Comparison of ENCODE assay signal across 24 cellular contexts in genomic region chr13:67001363-67001762, GRCh38.
DNase-seq lines count a peak whose midpoint lies in the region; ATAC-seq, FAIRE-seq and TF ChIP-seq lines count a peak whose summit lies in the region.
"Had no signal": no experiment of that assay in that cellular context is flagged by ENCODE, and none has a peak within 500 bp of the region (broad histone marks: within the 10 kb centered on the region; RNA-seq: fewer than 3 reads in every experiment).

No MANE protein-coding gene starts in this region.

- H2BK5ac ChIP-seq in H1 (ENCODE audit: low read depth, low read length) (no peak overlapping the region), trophoblast cell (ENCODE audit: low read depth, low read length, poor library complexity) (no peak overlapping the region)

- TF ChIP-seq POLR2A in H1 (IDR thresholded peaks at IDR 0.05; ENCODE audit: control extremely low read depth in 1 of 2, low read depth in 2 of 2, low read length in 2 of 2) = no peak

- no peak overlapping the region for H2BK12ac ChIP-seq in H1 (ENCODE audit: low read depth, low read length)
- H2BK12ac ChIP-seq in trophoblast cell (ENCODE audit: low read length) = no peak overlapping the region

- H3K23ac ChIP-seq in H1 (ENCODE audit: insufficient read length) (no peak overlapping the region), trophoblast cell (ENCODE audit: low read length) (no peak overlapping the region)

- H2AFZ ChIP-seq in DND-41 (ENCODE audit: low read depth, low read length) (peak overlapping the region; percentile 61), Loucy (ENCODE audit: low read length) (peak overlapping the region; percentile 60), H1 (ENCODE audit: low read length) (peak overlapping the region; percentile 99), trophoblast cell (ENCODE audit: insufficient read depth, low read length, poor library complexity) (no peak overlapping the region)

- peak overlapping the region; percentile 26 for H2BK120ac ChIP-seq in H1 (replicated peaks; ENCODE audit: low read depth, low read length)
- H2BK120ac ChIP-seq in trophoblast cell (ENCODE audit: insufficient read depth, low read length, poor library complexity) = no peak overlapping the region

- H3K79me2 ChIP-seq in DND-41 (ENCODE audit: insufficient read depth, low read length) = no peaks in the 10 kb centered on the region
- no peaks in the 10 kb centered on the region for H3K79me2 ChIP-seq in Loucy (ENCODE audit: insufficient read depth, low read length)
- no peaks in the 10 kb centered on the region for H3K79me2 ChIP-seq in H1 (ENCODE audit: control insufficient read depth in 1 of 2, insufficient read depth in 2 of 2, low read length in 2 of 2)
- H3K79me2 ChIP-seq in trophoblast cell (ENCODE audit: control insufficient read depth, insufficient read depth, low read length, poor library complexity) = no peaks in the 10 kb centered on the region

- H4K91ac ChIP-seq in H1 (replicated peaks; ENCODE audit: insufficient read length, low read length) (no peak overlapping the region), trophoblast cell (ENCODE audit: low read depth, low read length) (no peak overlapping the region)

- H4K20me1 ChIP-seq in DND-41 (ENCODE audit: insufficient read depth, low read length) (no peaks in the 10 kb centered on the region), Loucy (ENCODE audit: insufficient read depth, low read length, poor library complexity, severe bottlenecking) (no peaks in the 10 kb centered on the region), H1 (replicated peaks in 1 of 2; ENCODE audit: control insufficient read depth in 1 of 2, insufficient read depth in 2 of 2, low read length in 2 of 2) (no peaks in the 10 kb centered on the region)

- H3K36me3 ChIP-seq in DND-41 (ENCODE audit: insufficient read depth, low read length) (no peaks in the 10 kb centered on the region), Loucy (ENCODE audit: insufficient read depth, low read length) (no peaks in the 10 kb centered on the region), H1 (ENCODE audit: control insufficient read depth in 2 of 4, insufficient read depth in 4 of 4, low read length in 3 of 4) (no peaks in the 10 kb centered on the region), trophoblast cell (ENCODE audit: control insufficient read depth in 1 of 2, insufficient read depth in 2 of 2, low read length in 2 of 2) (no peaks in the 10 kb centered on the region), heart right ventricle (no peaks in the 10 kb centered on the region)
- H3K36me3 ChIP-seq: MG63 had no signal

- peak overlapping the region; percentile 62 for H4K12ac ChIP-seq in trophoblast cell (ENCODE audit: low read depth, low read length)

- H2AK5ac ChIP-seq in H1 (ENCODE audit: low read depth, low read length) (no peak overlapping the region), trophoblast cell (ENCODE audit: low read length) (no peak overlapping the region)

- no peak for ATAC-seq in DND-41 (ENCODE audit: insufficient read depth, low read depth)
- ATAC-seq in heart right ventricle = no peak

- no peaks in the 10 kb centered on the region for H3K79me1 ChIP-seq in H1 (ENCODE audit: low read depth, low read length)
- H3K79me1 ChIP-seq in trophoblast cell (ENCODE audit: low read length) = no peaks in the 10 kb centered on the region

- no peak for FAIRE-seq in H1 (lab: Jason Lieb, UNC)
- FAIRE-seq: H54 had no signal

- TF ChIP-seq CTCF in DND-41 (IDR thresholded peaks at IDR 0.05; ENCODE audit: borderline replicate concordance, extremely low read depth, low read length, poor library complexity, severe bottlenecking) (no peak), Loucy (conservative IDR thresholded peaks at IDR 0.05; ENCODE audit: low read length) (no peak), H1 (IDR thresholded peaks at IDR 0.05; ENCODE audit: control extremely low read depth in 1 of 3, insufficient read depth in 1 of 3, low read depth in 1 of 3, low read length in 3 of 3) (no peak), heart right ventricle (IDR thresholded peaks at IDR 0.05) (no peak)

- POLR2A ChIA-PET in H1 (lab: Charles Lee; ENCODE audit: partially characterized antibody) = no interaction called here

- no peak overlapping the region for H4K5ac ChIP-seq in H1 (ENCODE audit: insufficient read length, low read depth, low read length)

- TF ChIP-seq RAD21 in H1 (IDR thresholded peaks at IDR 0.05 in 1 of 2, conservative IDR thresholded peaks at IDR 0.05 in 1 of 2; ENCODE audit: low read depth in 2 of 2, low read length in 2 of 2) = no peak

- no peak for DNase-seq in DND-41
- DNase-seq in H1 (ENCODE audit: low read depth in 1 of 2, low spot score in 2 of 2) = no peak
- DNase-seq in trophoblast cell = no peak
- DNase-seq in SKM-1 treated with dmso at 0.1 percent for 144 hours (lab: John Stamatoyannopoulos, UW; ENCODE audit: unreplicated experiment) = no peak
- no peak for DNase-seq in NCI-H146 (lab: John Stamatoyannopoulos, UW)
- DNase-seq in heart right ventricle = no peak
- no peak for DNase-seq in activated naive CD4-positive, alpha-beta T cell treated with anti-CD3 and anti-CD28 coated beads, Interleukin-2, amount 50 U/mL, for 16 hours
- DNase-seq: ACHN; AML-193; Caco-2; DMS153; EL; KG1; MG63; NCI-H1092; NCI-H1694; NCI-H2107; NCI-H2227 treated with DMSO at 0.1 percent for 48 hours; NCI-H526; NK-92 treated with Interleukin-12 subunit alpha and Interleukin-12 subunit beta, amount 100 ng/mL, for 24 hours; RPMI8226; SIG-M5 had no signal

- H3F3A ChIP-seq in Loucy (ENCODE audit: low read depth) = no peaks in the 10 kb centered on the region

- H3K56ac ChIP-seq in H1 (replicated peaks; ENCODE audit: insufficient read length, low read depth, low read length) = no peak overlapping the region

- H3K27ac ChIP-seq in DND-41 (ENCODE audit: low read length) (no peak overlapping the region), H1 (ENCODE audit: low read depth, low read length) (no peak overlapping the region), trophoblast cell (ENCODE audit: low read depth, low read length) (no peak overlapping the region), heart right ventricle (no peak overlapping the region)

- H3K23me2 ChIP-seq in H1 (ENCODE audit: low read depth, low read length) = no peaks in the 10 kb centered on the region

- H3K9me2 ChIP-seq in Loucy (replicated peaks; ENCODE audit: low read depth, low read length) = no peaks in the 10 kb centered on the region

- H4K8ac ChIP-seq in H1 (ENCODE audit: extremely low read depth, insufficient read depth, low read length) = no peak overlapping the region
- H4K8ac ChIP-seq in trophoblast cell (ENCODE audit: low read depth, low read length) = peak overlapping the region; percentile 60

- intact Hi-C loops in heart right ventricle (cut with DNase I) = no loop called here

- H3K27me3 ChIP-seq in DND-41 (ENCODE audit: insufficient read depth, low read length, poor library complexity) (no peaks in the 10 kb centered on the region), Loucy (ENCODE audit: insufficient read depth, low read length, poor library complexity, severe bottlenecking) (no peaks in the 10 kb centered on the region), H1 (replicated peaks in 1 of 4; ENCODE audit: control insufficient read depth in 3 of 4, extremely low read depth in 1 of 4, insufficient read depth in 3 of 4, low read length in 3 of 4) (no peaks in the 10 kb centered on the region), trophoblast cell (ENCODE audit: insufficient read depth, low read length) (no peaks in the 10 kb centered on the region), heart right ventricle (no peaks in the 10 kb centered on the region)
- H3K27me3 ChIP-seq: MG63 had no signal

- WGBS in H1 (ENCODE audit: extremely low coverage in 1 of 2, insufficient coverage in 1 of 2, insufficient read length in 1 of 2, insufficient replicate concordance in 2 of 2, low coverage in 1 of 2, low lambda C conversion rate in 2 of 2, missing lambda C conversion rate in 1 of 2), 2 experiments = 86% methylated on average over 5 of the region's 5 CpGs; no CpG with 5 or more reads in 1 of the 2 experiments
- no CpG with 5 or more reads among the region's 5 CpGs for WGBS in trophoblast cell (ENCODE audit: extremely low coverage, insufficient coverage, insufficient read length)
- WGBS in heart right ventricle, 2 donors = 94 to 96% methylated on average over 5 of the region's 5 CpGs

- H3K4me2 ChIP-seq in DND-41 (ENCODE audit: insufficient read depth, low read length) (no peak overlapping the region), Loucy (ENCODE audit: low read depth, low read length, poor library complexity, severe bottlenecking) (no peak overlapping the region), H1 (ENCODE audit: insufficient read depth in 1 of 2, low read depth in 2 of 2, low read length in 2 of 2) (no peak overlapping the region), trophoblast cell (ENCODE audit: low read length) (no peak overlapping the region)

- H2BK20ac ChIP-seq in H1 (ENCODE audit: low read length) = no peak overlapping the region

- peaks cover 11% of the 10 kb centered on the region for H3K4me1 ChIP-seq in DND-41 (ENCODE audit: insufficient read depth, low read length)
- peaks cover 10% of the 10 kb centered on the region for H3K4me1 ChIP-seq in Loucy (ENCODE audit: insufficient read depth, low read length, poor library complexity, severe bottlenecking)
- no peaks in the 10 kb centered on the region for H3K4me1 ChIP-seq in H1 (replicated peaks in 1 of 4; ENCODE audit: control insufficient read depth in 3 of 4, insufficient read depth in 4 of 4, low read length in 3 of 4)
- H3K4me1 ChIP-seq in trophoblast cell (ENCODE audit: control insufficient read depth in 1 of 2, insufficient read depth in 2 of 2, low read length in 2 of 2) = no peaks in the 10 kb centered on the region
- no peaks in the 10 kb centered on the region for H3K4me1 ChIP-seq in heart right ventricle
- H3K4me1 ChIP-seq: Caco-2 had no signal

- no peak overlapping the region for H2BK15ac ChIP-seq in H1 (ENCODE audit: low read length)

- H3K4me3 ChIP-seq in DND-41 (ENCODE audit: low read depth in 1 of 2, low read length in 2 of 2) (no peak overlapping the region), Loucy (ENCODE audit: low read length, poor library complexity, severe bottlenecking) (no peak overlapping the region), H1 (ENCODE audit: extremely low read depth in 1 of 4, insufficient read depth in 2 of 4, low read depth in 3 of 4, low read length in 4 of 4) (no peak overlapping the region), trophoblast cell (ENCODE audit: low read depth, low read length) (no peak overlapping the region), heart right ventricle (no peak overlapping the region)
- H3K4me3 ChIP-seq: MG63 had no signal

- TF ChIP-seq EP300 in H1 (IDR thresholded peaks at IDR 0.05; ENCODE audit: borderline replicate concordance in 1 of 2, low read depth in 2 of 2, low read length in 2 of 2) = no peak

- H3K4ac ChIP-seq in H1 (replicated peaks; ENCODE audit: insufficient read length, low read depth, low read length) (no peak overlapping the region), trophoblast cell (ENCODE audit: low read depth, low read length) (no peak overlapping the region)

- H3K9me3 ChIP-seq in DND-41 (ENCODE audit: insufficient read depth, low read length, severe bottlenecking) (no peaks in the 10 kb centered on the region), Loucy (ENCODE audit: insufficient read depth, low read depth, low read length) (no peaks in the 10 kb centered on the region), H1 (ENCODE audit: insufficient read depth in 2 of 2, low read depth in 1 of 2, low read length in 1 of 2) (no peaks in the 10 kb centered on the region), trophoblast cell (ENCODE audit: insufficient read depth, low read depth, low read length) (no peaks in the 10 kb centered on the region), heart right ventricle (peaks cover 0 to 4% (median 0%) of the 10 kb centered on the region in 11 donors)
- H3K9me3 ChIP-seq: Caco-2, MG63 had no signal

- H3K9ac ChIP-seq in DND-41 (ENCODE audit: low read depth, low read length) (no peak overlapping the region), Loucy (ENCODE audit: low read depth, low read length, poor library complexity, severe bottlenecking) (no peak overlapping the region), H1 (replicated peaks in 1 of 4; ENCODE audit: extremely low read depth in 1 of 4, low read depth in 3 of 4, low read length in 3 of 4) (no peak overlapping the region), trophoblast cell (ENCODE audit: low read length) (no peak overlapping the region)

- H3K18ac ChIP-seq in H1 (ENCODE audit: extremely low read depth, low read length) = no peak overlapping the region
- H3K18ac ChIP-seq in trophoblast cell (ENCODE audit: low read length) = no peak overlapping the region

- CTCF ChIA-PET in H1 (lab: Charles Lee; ENCODE audit: partially characterized antibody) = interaction anchor here (1.4 kb wide), 1 partner anchor 9 kb away, joined by 5 read pairs; no protein-coding TSS in a partner anchor

- H3K14ac ChIP-seq in H1 (ENCODE audit: insufficient read length) (no peak overlapping the region), trophoblast cell (ENCODE audit: low read length) (no peak overlapping the region)
